2 cellular contexts compared by ENCODE assay signal in the genomic region with DNA sequence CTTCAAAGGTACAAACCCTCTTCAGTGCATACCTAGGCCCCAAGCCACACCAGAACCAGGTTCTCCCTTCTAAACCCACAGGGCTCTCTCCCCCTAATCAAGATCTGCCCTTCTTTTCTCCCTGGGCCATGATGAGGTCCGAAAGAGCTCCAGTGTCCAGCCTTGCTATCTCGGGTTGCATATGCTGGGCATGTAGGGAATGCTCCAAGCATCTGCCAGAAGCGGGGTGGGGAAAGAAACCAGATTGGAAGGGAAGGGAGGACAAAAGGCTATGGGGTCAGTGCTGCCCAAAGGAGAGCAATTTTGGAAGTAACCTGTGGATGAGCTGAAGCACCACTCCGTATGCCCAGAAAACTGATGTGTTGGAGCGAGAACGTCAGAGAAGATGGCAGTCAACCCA.
TF ChIP-seq lines count a peak whose summit lies in the region.

No MANE protein-coding gene starts in this region.

TF ChIP-seq in HepG2, 621 proteins besides CTCF, POLR2A, EP300 and RAD21:
- TF ChIP-seq MZF1 (CRISPR knock-in tag; IDR thresholded peaks at IDR 0.05; ENCODE audit: borderline replicate concordance) (no peak), ZBTB44 (CRISPR knock-in tag; IDR thresholded peaks at IDR 0.05) (no peak), KDM4B (CRISPR knock-in tag; IDR thresholded peaks at IDR 0.05) (no peak), ZNF367 (CRISPR knock-in tag; IDR thresholded peaks at IDR 0.05; ENCODE audit: borderline replicate concordance) (no peak)
- TF ChIP-seq, protein P1, sequence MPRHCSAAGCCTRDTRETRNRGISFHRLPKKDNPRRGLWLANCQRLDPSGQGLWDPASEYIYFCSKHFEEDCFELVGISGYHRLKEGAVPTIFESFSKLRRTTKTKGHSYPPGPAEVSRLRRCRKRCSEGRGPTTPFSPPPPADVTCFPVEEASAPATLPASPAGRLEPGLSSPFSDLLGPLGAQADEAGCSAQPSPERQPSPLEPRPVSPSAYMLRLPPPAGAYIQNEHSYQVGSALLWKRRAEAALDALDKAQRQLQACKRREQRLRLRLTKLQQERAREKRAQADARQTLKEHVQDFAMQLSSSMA (CRISPR knock-in tag; IDR thresholded peaks at IDR 0.05): no peak
- TF ChIP-seq, protein P2, sequence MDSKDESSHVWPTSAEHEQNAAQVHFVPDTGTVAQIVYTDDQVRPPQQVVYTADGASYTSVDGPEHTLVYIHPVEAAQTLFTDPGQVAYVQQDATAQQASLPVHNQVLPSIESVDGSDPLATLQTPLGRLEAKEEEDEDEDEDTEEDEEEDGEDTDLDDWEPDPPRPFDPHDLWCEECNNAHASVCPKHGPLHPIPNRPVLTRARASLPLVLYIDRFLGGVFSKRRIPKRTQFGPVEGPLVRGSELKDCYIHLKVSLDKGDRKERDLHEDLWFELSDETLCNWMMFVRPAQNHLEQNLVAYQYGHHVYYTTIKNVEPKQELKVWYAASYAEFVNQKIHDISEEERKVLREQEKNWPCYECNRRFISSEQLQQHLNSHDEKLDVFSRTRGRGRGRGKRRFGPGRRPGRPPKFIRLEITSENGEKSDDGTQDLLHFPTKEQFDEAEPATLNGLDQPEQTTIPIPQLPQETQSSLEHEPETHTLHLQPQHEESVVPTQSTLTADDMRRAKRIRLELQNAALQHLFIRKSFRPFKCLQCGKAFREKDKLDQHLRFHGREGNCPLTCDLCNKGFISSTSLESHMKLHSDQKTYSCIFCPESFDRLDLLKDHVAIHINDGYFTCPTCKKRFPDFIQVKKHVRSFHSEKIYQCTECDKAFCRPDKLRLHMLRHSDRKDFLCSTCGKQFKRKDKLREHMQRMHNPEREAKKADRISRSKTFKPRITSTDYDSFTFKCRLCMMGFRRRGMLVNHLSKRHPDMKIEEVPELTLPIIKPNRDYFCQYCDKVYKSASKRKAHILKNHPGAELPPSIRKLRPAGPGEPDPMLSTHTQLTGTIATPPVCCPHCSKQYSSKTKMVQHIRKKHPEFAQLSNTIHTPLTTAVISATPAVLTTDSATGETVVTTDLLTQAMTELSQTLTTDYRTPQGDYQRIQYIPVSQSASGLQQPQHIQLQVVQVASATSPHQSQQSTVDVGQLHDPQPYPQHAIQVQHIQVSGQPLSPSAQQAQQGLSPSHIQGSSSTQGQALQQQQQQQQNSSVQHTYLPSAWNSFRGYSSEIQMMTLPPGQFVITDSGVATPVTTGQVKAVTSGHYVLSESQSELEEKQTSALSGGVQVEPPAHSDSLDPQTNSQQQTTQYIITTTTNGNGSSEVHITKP (CRISPR knock-in tag; IDR thresholded peaks at IDR 0.05; ENCODE audit: low read depth): no peak

TF ChIP-seq in WTC11, 78 proteins besides CTCF, POLR2A, EP300 and RAD21:
- TF ChIP-seq MXD4 (CRISPR knock-in tag; IDR thresholded peaks at IDR 0.05; ENCODE audit: borderline replicate concordance): no peak
- TF ChIP-seq NFE2L1 (CRISPR knock-in tag; IDR thresholded peaks at IDR 0.05): no peak
- TF ChIP-seq CDX4 (CRISPR knock-in tag; IDR thresholded peaks at IDR 0.05; ENCODE audit: borderline replicate concordance): no peak
- TF ChIP-seq E2F5 (CRISPR knock-in tag; IDR thresholded peaks at IDR 0.05): no peak
- TF ChIP-seq ZNF317 (CRISPR knock-in tag; IDR thresholded peaks at IDR 0.05; ENCODE audit: borderline replicate concordance, low read depth): no peak
- TF ChIP-seq, protein P3, sequence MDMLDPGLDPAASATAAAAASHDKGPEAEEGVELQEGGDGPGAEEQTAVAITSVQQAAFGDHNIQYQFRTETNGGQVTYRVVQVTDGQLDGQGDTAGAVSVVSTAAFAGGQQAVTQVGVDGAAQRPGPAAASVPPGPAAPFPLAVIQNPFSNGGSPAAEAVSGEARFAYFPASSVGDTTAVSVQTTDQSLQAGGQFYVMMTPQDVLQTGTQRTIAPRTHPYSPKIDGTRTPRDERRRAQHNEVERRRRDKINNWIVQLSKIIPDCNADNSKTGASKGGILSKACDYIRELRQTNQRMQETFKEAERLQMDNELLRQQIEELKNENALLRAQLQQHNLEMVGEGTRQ (CRISPR knock-in tag; IDR thresholded peaks at IDR 0.05): no peak
- TF ChIP-seq, protein P4, sequence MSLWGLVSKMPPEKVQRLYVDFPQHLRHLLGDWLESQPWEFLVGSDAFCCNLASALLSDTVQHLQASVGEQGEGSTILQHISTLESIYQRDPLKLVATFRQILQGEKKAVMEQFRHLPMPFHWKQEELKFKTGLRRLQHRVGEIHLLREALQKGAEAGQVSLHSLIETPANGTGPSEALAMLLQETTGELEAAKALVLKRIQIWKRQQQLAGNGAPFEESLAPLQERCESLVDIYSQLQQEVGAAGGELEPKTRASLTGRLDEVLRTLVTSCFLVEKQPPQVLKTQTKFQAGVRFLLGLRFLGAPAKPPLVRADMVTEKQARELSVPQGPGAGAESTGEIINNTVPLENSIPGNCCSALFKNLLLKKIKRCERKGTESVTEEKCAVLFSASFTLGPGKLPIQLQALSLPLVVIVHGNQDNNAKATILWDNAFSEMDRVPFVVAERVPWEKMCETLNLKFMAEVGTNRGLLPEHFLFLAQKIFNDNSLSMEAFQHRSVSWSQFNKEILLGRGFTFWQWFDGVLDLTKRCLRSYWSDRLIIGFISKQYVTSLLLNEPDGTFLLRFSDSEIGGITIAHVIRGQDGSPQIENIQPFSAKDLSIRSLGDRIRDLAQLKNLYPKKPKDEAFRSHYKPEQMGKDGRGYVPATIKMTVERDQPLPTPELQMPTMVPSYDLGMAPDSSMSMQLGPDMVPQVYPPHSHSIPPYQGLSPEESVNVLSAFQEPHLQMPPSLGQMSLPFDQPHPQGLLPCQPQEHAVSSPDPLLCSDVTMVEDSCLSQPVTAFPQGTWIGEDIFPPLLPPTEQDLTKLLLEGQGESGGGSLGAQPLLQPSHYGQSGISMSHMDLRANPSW (CRISPR knock-in tag; conservative IDR thresholded peaks at IDR 0.05; ENCODE audit: low read depth): no peak
- TF ChIP-seq, protein P5, sequence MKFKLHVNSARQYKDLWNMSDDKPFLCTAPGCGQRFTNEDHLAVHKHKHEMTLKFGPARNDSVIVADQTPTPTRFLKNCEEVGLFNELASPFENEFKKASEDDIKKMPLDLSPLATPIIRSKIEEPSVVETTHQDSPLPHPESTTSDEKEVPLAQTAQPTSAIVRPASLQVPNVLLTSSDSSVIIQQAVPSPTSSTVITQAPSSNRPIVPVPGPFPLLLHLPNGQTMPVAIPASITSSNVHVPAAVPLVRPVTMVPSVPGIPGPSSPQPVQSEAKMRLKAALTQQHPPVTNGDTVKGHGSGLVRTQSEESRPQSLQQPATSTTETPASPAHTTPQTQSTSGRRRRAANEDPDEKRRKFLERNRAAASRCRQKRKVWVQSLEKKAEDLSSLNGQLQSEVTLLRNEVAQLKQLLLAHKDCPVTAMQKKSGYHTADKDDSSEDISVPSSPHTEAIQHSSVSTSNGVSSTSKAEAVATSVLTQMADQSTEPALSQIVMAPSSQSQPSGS (CRISPR knock-in tag; IDR thresholded peaks at IDR 0.05; ENCODE audit: borderline replicate concordance, low read depth): no peak
- no peak for TF ChIP-seq SMAD3 (CRISPR knock-in tag; IDR thresholded peaks at IDR 0.05; ENCODE audit: borderline replicate concordance)
